Comparison of ENCODE assay signal across 1 cellular context in genomic region chr7:37732253-37732652, GRCh38.
TF ChIP-seq lines count a peak whose summit lies in the region.

No MANE protein-coding gene starts in this region.

TF ChIP-seq in SK-N-SH, 30 proteins besides CTCF, POLR2A, EP300 and RAD21 (continued from another document):
- no peak for TF ChIP-seq ZBTB33 (IDR thresholded peaks at IDR 0.05; ENCODE audit: borderline replicate concordance, low read depth)
